ENCODE assay signal across 30 cellular contexts in the genomic region with DNA sequence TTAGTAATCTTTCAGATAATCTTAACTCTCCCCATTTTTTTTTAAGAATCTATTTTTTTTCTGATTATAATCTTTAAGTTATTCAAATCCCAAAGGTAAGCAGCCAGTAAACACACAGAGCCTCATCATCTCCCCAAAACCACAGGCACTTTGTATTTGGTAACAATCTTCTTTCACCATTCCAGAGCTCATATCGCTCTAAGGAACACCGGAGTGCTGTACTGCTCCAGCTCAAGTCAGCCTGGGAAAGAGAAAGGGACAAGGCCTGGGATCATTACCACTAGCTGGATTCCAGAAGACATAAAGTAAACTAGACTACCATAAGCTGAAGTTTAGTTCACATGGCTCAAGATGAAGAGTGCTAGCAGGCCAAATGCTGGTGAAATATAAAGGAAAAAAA.
DNase-seq lines count a peak whose midpoint lies in the region; ATAC-seq and TF ChIP-seq lines count a peak whose summit lies in the region.
"Had no signal": no experiment of that assay in that cellular context is flagged by ENCODE, and none has a peak within 500 bp of the region (broad histone marks: within the 10 kb centered on the region; RNA-seq: fewer than 3 reads in every experiment).

No MANE protein-coding gene starts in this region.

- H3K9me3 Mint-ChIP-seq in activated CD4-positive, alpha-beta T cell treated with anti-CD3 and anti-CD28 coated beads for 36 hours (ENCODE audit: low read depth): no peaks in the 10 kb centered on the region
- H3K9me3 Mint-ChIP-seq in stimulated activated effector memory CD8-positive, alpha-beta T cell treated with anti-CD3 and anti-CD28 coated beads, Interleukin-12 subunit alpha, Interleukin-12 subunit beta, amount 100 ng/mL, for 72 hours: no peaks in the 10 kb centered on the region
- H3K9me3 Mint-ChIP-seq: activated naive CD8-positive, alpha-beta T cell treated with anti-CD3 and anti-CD28 coated beads, Interleukin-2, amount 10 ng/mL, durations not matched to agents 7 days and 5 days; brain; stimulated activated naive CD8-positive, alpha-beta T cell treated with anti-CD3 and anti-CD28 coated beads, Interleukin-15, Interleukin-2, amounts not matched to agents 100 ng/mL and 50 ng/mL, for 24 hours had no signal

- no peaks in the 10 kb centered on the region for H3K4me1 ChIP-seq in SJCRH30
- H3K4me1 ChIP-seq: colonic mucosa had no signal

- peaks cover 13% of the 10 kb centered on the region for H3K36me3 Mint-ChIP-seq in activated CD4-positive, alpha-beta T cell treated with anti-CD3 and anti-CD28 coated beads for 36 hours (ENCODE audit: low read depth)
- peaks cover 33% of the 10 kb centered on the region for H3K36me3 Mint-ChIP-seq in stimulated activated effector memory CD8-positive, alpha-beta T cell treated with anti-CD3 and anti-CD28 coated beads, Interleukin-12 subunit alpha, Interleukin-12 subunit beta, amount 100 ng/mL, for 72 hours

- H3K27ac Mint-ChIP-seq in activated CD4-positive, alpha-beta T cell treated with anti-CD3 and anti-CD28 coated beads for 36 hours: peak overlapping the region; percentile 29
- H3K27ac Mint-ChIP-seq in stimulated activated effector memory CD8-positive, alpha-beta T cell treated with anti-CD3 and anti-CD28 coated beads, Interleukin-12 subunit alpha, Interleukin-12 subunit beta, amount 100 ng/mL, for 72 hours: peak overlapping the region; percentile 60
- H3K27ac Mint-ChIP-seq: activated naive CD8-positive, alpha-beta T cell treated with anti-CD3 and anti-CD28 coated beads, Interleukin-2, amount 10 ng/mL, durations not matched to agents 7 days and 5 days; stimulated activated naive CD8-positive, alpha-beta T cell treated with anti-CD3 and anti-CD28 coated beads, Interleukin-15, Interleukin-2, amounts not matched to agents 100 ng/mL and 50 ng/mL, for 24 hours had no signal

- H3K27ac ChIP-seq in SJCRH30: no peak overlapping the region
- H3K27ac ChIP-seq: 22Rv1, colonic mucosa, heart right ventricle, left ventricle myocardium inferior, RWPE1, tibial nerve, WERI-Rb-1 had no signal

- no peaks in the 10 kb centered on the region for H3K9me3 ChIP-seq in SJCRH30 (replicated peaks)
- H3K9me3 ChIP-seq: colonic mucosa, heart right ventricle, left ventricle myocardium inferior, MG63, mucosa of descending colon, SK-N-SH, tibial nerve had no signal

- POLR2A ChIA-PET in activated CD4-positive, alpha-beta T cell treated with anti-CD3 and anti-CD28 coated beads for 36 hours (lab: Charles Lee): no interaction called here

- H3K27me3 ChIP-seq in SJCRH30: no peaks in the 10 kb centered on the region
- H3K27me3 ChIP-seq: colonic mucosa, heart right ventricle, MG63, tibial nerve had no signal

- no peak overlapping the region for H3K4me3 Mint-ChIP-seq in activated CD4-positive, alpha-beta T cell treated with anti-CD3 and anti-CD28 coated beads for 36 hours
- H3K4me3 Mint-ChIP-seq in stimulated activated effector memory CD8-positive, alpha-beta T cell treated with anti-CD3 and anti-CD28 coated beads, Interleukin-12 subunit alpha, Interleukin-12 subunit beta, amount 100 ng/mL, for 72 hours: no peak overlapping the region
- H3K4me3 Mint-ChIP-seq: activated naive CD8-positive, alpha-beta T cell treated with anti-CD3 and anti-CD28 coated beads, Interleukin-2, amount 10 ng/mL, durations not matched to agents 7 days and 5 days; brain; stimulated activated naive CD8-positive, alpha-beta T cell treated with anti-CD3 and anti-CD28 coated beads, Interleukin-15, Interleukin-2, amounts not matched to agents 100 ng/mL and 50 ng/mL, for 24 hours had no signal

- peaks cover 20% of the 10 kb centered on the region for H3K4me1 Mint-ChIP-seq in activated CD4-positive, alpha-beta T cell treated with anti-CD3 and anti-CD28 coated beads for 36 hours
- peaks cover 36% of the 10 kb centered on the region for H3K4me1 Mint-ChIP-seq in stimulated activated effector memory CD8-positive, alpha-beta T cell treated with anti-CD3 and anti-CD28 coated beads, Interleukin-12 subunit alpha, Interleukin-12 subunit beta, amount 100 ng/mL, for 72 hours

- H3K4me3 ChIP-seq in fibroblast of villous mesenchyme (ENCODE audit: low read depth, low read length) (no peak overlapping the region), SJCRH30 (no peak overlapping the region)
- H3K4me3 ChIP-seq: colonic mucosa, heart right ventricle, left ventricle myocardium inferior, MG63, mucosa of descending colon, smooth muscle cell, tibial nerve had no signal

- TF ChIP-seq CTCF in fibroblast of villous mesenchyme (IDR thresholded peaks at IDR 0.05; ENCODE audit: insufficient read depth, low read depth, low read length): no peak

- no peaks in the 10 kb centered on the region for H3K36me3 ChIP-seq in SJCRH30
- H3K36me3 ChIP-seq: colonic mucosa, left ventricle myocardium inferior, MG63, tibial nerve, WERI-Rb-1 had no signal

- no peak for ATAC-seq in activated CD4-positive, alpha-beta T cell treated with anti-CD3 and anti-CD28 coated beads for 36 hours
- ATAC-seq in stimulated activated effector memory CD8-positive, alpha-beta T cell treated with anti-CD3 and anti-CD28 coated beads, Interleukin-12 subunit alpha, Interleukin-12 subunit beta, amount 100 ng/mL, for 72 hours: no peak
- ATAC-seq: heart right ventricle, mucosa of descending colon had no signal

- intact Hi-C loops in activated CD4-positive, alpha-beta T cell treated with anti-CD3 and anti-CD28 coated beads for 36 hours (cut with DNase I, micrococcal nuclease): no loop called here

- CTCF ChIA-PET in activated CD4-positive, alpha-beta T cell treated with anti-CD3 and anti-CD28 coated beads for 36 hours (lab: Charles Lee): interaction anchor here (4.1 kb wide), 1 partner anchor 31 kb away, joined by 12 read pairs; no protein-coding TSS in a partner anchor

- DNase-seq in activated CD4-positive, alpha-beta T cell treated with anti-CD3 and anti-CD28 coated beads for 36 hours: no peak
- no peak for DNase-seq in activated CD4-positive, alpha-beta T cell treated with anti-CD3 and anti-CD28 coated beads, Interleukin-2, amount 50 U/mL, for 1 hour
- DNase-seq in astrocyte of the hippocampus (ENCODE audit: low read depth, low spot score): peak; percentile 53
- DNase-seq in fibroblast of villous mesenchyme (ENCODE audit: low read depth): peak; percentile 54
- DNase-seq in stimulated activated effector memory CD8-positive, alpha-beta T cell treated with anti-CD3 and anti-CD28 coated beads, Interleukin-12 subunit alpha, Interleukin-12 subunit beta, amount 100 ng/mL, for 72 hours (ENCODE audit: low spot score in 2 of 2): no peak
- no peak for DNase-seq in NK-92 treated with Interleukin-12 subunit alpha and Interleukin-12 subunit beta, amount 100 ng/mL, for 24 hours (lab: John Stamatoyannopoulos, UW)
- no peak for DNase-seq in stimulated activated CD4-positive, alpha-beta T cell treated with anti-CD3 and anti-CD28 coated beads, Interleukin-15, amount 100 ng/mL, for 24 hours
- DNase-seq in SJCRH30: no peak
- DNase-seq: activated CD4-positive, alpha-beta T cell treated with anti-CD3 and anti-CD28 coated beads, Interleukin-2, amount 50 U/mL, for 4 hours; activated CD8-positive, alpha-beta memory T cell treated with anti-CD3 and anti-CD28 coated beads, Interleukin-2, amount 50 U/mL, for 4 hours; activated effector memory CD4-positive, alpha-beta T cell treated with Interleukin-2 at 50 U/mL for 16 hours; activated naive CD8-positive, alpha-beta T cell treated with anti-CD3 and anti-CD28 coated beads, Interleukin-2, amount 10 ng/mL, durations not matched to agents 7 days and 5 days; Calu3; colonic mucosa; HCEC 1CT; heart right ventricle; left ventricle myocardium inferior; MG63; mucosa of descending colon; NCI-H146; NCI-H526; SK-N-SH; stimulated activated CD4-positive, alpha-beta T cell treated with anti-CD3 and anti-CD28 coated beads, Interleukin-4, amount 100 ng/mL, for 1 hour; WERI-Rb-1 had no signal

- H3K27me3 Mint-ChIP-seq in activated CD4-positive, alpha-beta T cell treated with anti-CD3 and anti-CD28 coated beads for 36 hours: no peaks in the 10 kb centered on the region
- H3K27me3 Mint-ChIP-seq: activated naive CD8-positive, alpha-beta T cell treated with anti-CD3 and anti-CD28 coated beads, Interleukin-2, amount 10 ng/mL, durations not matched to agents 7 days and 5 days; brain; stimulated activated naive CD8-positive, alpha-beta T cell treated with anti-CD3 and anti-CD28 coated beads, Interleukin-15, Interleukin-2, amounts not matched to agents 100 ng/mL and 50 ng/mL, for 24 hours had no signal

Comparison
In these comparisons a context has a peak if more than half of its experiments do, and no peak if none do; other contexts are left out.
1. DNase-seq: peak in astrocyte of the hippocampus (single experiment) and fibroblast of villous mesenchyme (single experiment); none in activated CD4-positive, alpha-beta T cell treated with anti-CD3 and anti-CD28 coated beads for 36 hours (single experiment), activated CD4-positive, alpha-beta T cell treated with anti-CD3 and anti-CD28 coated beads, Interleukin-2, amount 50 U/mL, for 1 hour (single experiment), stimulated activated effector memory CD8-positive, alpha-beta T cell treated with anti-CD3 and anti-CD28 coated beads, Interleukin-12 subunit alpha, Interleukin-12 subunit beta, amount 100 ng/mL, for 72 hours (0 of 2), NK-92 treated with Interleukin-12 subunit alpha and Interleukin-12 subunit beta, amount 100 ng/mL, for 24 hours (single experiment), stimulated activated CD4-positive, alpha-beta T cell treated with anti-CD3 and anti-CD28 coated beads, Interleukin-15, amount 100 ng/mL, for 24 hours (single experiment) and SJCRH30 (0 of 2).